Comparison of ENCODE assay signal across 8 cellular contexts in genomic region chr12:105561981-105562726, GRCh38.
DNase-seq lines count a peak whose midpoint lies in the region; ATAC-seq and TF ChIP-seq lines count a peak whose summit lies in the region.

No MANE protein-coding gene starts in this region.

- no peak overlapping the region for H2BK120ac ChIP-seq in mesenchymal stem cell (ENCODE audit: low read depth, low read length)

- no peak overlapping the region for H4K91ac ChIP-seq in mesenchymal stem cell (ENCODE audit: low read length)

- H3K18ac ChIP-seq in mesenchymal stem cell (ENCODE audit: low read depth in 1 of 2, low read length in 2 of 2): peak overlapping the region in 1 of 2 experiments; percentile 67

- in situ Hi-C loops in brain microvascular endothelial cell (cut with HindIII; ENCODE audit: low pct_ligation_motif_present, low sequenced_read_pairs): no loop called here

- H3K4me3 ChIP-seq in brain microvascular endothelial cell (ENCODE audit: low read depth, low read length) (no peak overlapping the region), mesenchymal stem cell (ENCODE audit: insufficient read depth in 1 of 2, low read depth in 1 of 2, low read length in 2 of 2) (peak overlapping the region in 1 of 2 experiments; percentile 54)

- no peak for TF ChIP-seq CTCF in brain microvascular endothelial cell (IDR thresholded peaks at IDR 0.05; ENCODE audit: low read depth, low read length, missing control alignments)

- H2AFZ ChIP-seq in mesenchymal stem cell (ENCODE audit: low read depth, low read length): peak overlapping the region; percentile 8

- H3K27me3 ChIP-seq in brain microvascular endothelial cell (replicated peaks) (no peaks in the 10 kb centered on the region), mesenchymal stem cell (ENCODE audit: control insufficient read depth in 1 of 2, insufficient read depth in 1 of 2, low read length in 2 of 2) (peaks cover 0 to 10% of the 10 kb centered on the region in 2 experiments)

- H2BK12ac ChIP-seq in mesenchymal stem cell (ENCODE audit: low read length in 2 of 2): peak overlapping the region in 1 of 2 experiments; percentile 85

- no peaks in the 10 kb centered on the region for H3K9me3 ChIP-seq in mesenchymal stem cell (ENCODE audit: control insufficient read depth, low read length)

- peak overlapping the region; percentile 3 for H2BK5ac ChIP-seq in mesenchymal stem cell (ENCODE audit: low read depth, low read length, poor library complexity, severe bottlenecking)

- no peaks in the 10 kb centered on the region for H3K79me1 ChIP-seq in mesenchymal stem cell (replicated peaks; ENCODE audit: low read length, poor library complexity, severe bottlenecking)

- no peak for ATAC-seq in HG02623 (IDR thresholded peaks at IDR 0.05; ENCODE audit: unreplicated experiment)
- ATAC-seq in HG03045 (IDR thresholded peaks at IDR 0.05; ENCODE audit: unreplicated experiment): no peak

- no peak overlapping the region for H3K14ac ChIP-seq in mesenchymal stem cell (ENCODE audit: low read length in 2 of 2)

- no peak overlapping the region for H4K8ac ChIP-seq in mesenchymal stem cell (ENCODE audit: low read length)

- H3K4me1 ChIP-seq in mesenchymal stem cell (ENCODE audit: control insufficient read depth, insufficient read depth, low read depth, low read length): peaks cover 9% of the 10 kb centered on the region

- DNase-seq in AG20443 (ENCODE audit: low spot score): peak; percentile 47
- DNase-seq in NCI-H1105 (lab: John Stamatoyannopoulos, UW): peak; percentile 91
- DNase-seq in brain microvascular endothelial cell: peak; percentile 67
- peak; percentile 83 for DNase-seq in mesenchymal stem cell
- DNase-seq in activated CD4-positive, CD25-positive, alpha-beta regulatory T cell treated with anti-CD3 and anti-CD28 coated beads, Interleukin-2, amount 50 U/mL, for 72 hours: no peak
- DNase-seq in stimulated activated naive CD4-positive, alpha-beta T cell treated with Interleukin-2 at 50 U/mL for 16 hours (lab: John Stamatoyannopoulos, UW): no peak

- WGBS in mesenchymal stem cell: 10% methylated on average over 19 of the region's 19 CpGs

- H3K36me3 ChIP-seq in brain microvascular endothelial cell (replicated peaks): no peaks in the 10 kb centered on the region
- no peaks in the 10 kb centered on the region for H3K36me3 ChIP-seq in mesenchymal stem cell (ENCODE audit: control insufficient read depth in 1 of 2, insufficient read depth in 2 of 2, low read depth in 1 of 2, low read length in 2 of 2)

- peak overlapping the region; percentile 67 for H3K9ac ChIP-seq in mesenchymal stem cell (ENCODE audit: low read length)

- no peak overlapping the region for H3K23ac ChIP-seq in mesenchymal stem cell (ENCODE audit: low read length in 2 of 2)

- no peak overlapping the region for H2BK15ac ChIP-seq in mesenchymal stem cell (ENCODE audit: low read depth, poor library complexity, severe bottlenecking)

- H3K27ac ChIP-seq in brain microvascular endothelial cell: peak overlapping the region; percentile 67
- H3K27ac ChIP-seq in mesenchymal stem cell (ENCODE audit: low read length, poor library complexity, severe bottlenecking): peak overlapping the region; percentile 74

- H3K4me2 ChIP-seq in mesenchymal stem cell (ENCODE audit: low read length, poor library complexity, severe bottlenecking): peak overlapping the region; percentile 12

- no peak overlapping the region for H3K4ac ChIP-seq in mesenchymal stem cell (ENCODE audit: low read depth in 1 of 2, low read length in 2 of 2)

- H2AK5ac ChIP-seq in mesenchymal stem cell (ENCODE audit: low read length, severe bottlenecking): peak overlapping the region; percentile 36

Comparison
In these comparisons a context has a peak if more than half of its experiments do, and no peak if none do; other contexts are left out.
1. DNase-seq: peak in AG20443 (single experiment), NCI-H1105 (single experiment), brain microvascular endothelial cell (single experiment) and mesenchymal stem cell (single experiment); none in activated CD4-positive, CD25-positive, alpha-beta regulatory T cell treated with anti-CD3 and anti-CD28 coated beads, Interleukin-2, amount 50 U/mL, for 72 hours (single experiment) and stimulated activated naive CD4-positive, alpha-beta T cell treated with Interleukin-2 at 50 U/mL for 16 hours (single experiment).